Comparison of ENCODE assay signal across 8 cellular contexts in genomic region chr1:182839209-182840065, GRCh38. TPM values are rescaled to one million over a fixed set of nuclear protein-coding genes. Genes with fewer than 3 reads are reported as not detected.
A peak's percentile ranks its signal among the peaks of the same experiment; 100 is the strongest.
DNase-seq lines count a peak whose midpoint lies in the region; ATAC-seq, FAIRE-seq and TF ChIP-seq lines count a peak whose summit lies in the region.

DHX9 (plus strand) TSS chr1:182839347; CDS start chr1:182842567, 3,220 bp downstream.

- H3K4me3 ChIP-seq in AG04450 (ENCODE audit: low read depth, low read length) (peak within 1 kb of the TSS; percentile 96), WI38 (ENCODE audit: low read depth, low read length) (peak within 1 kb of the TSS; percentile 96), bronchial epithelial cell (ENCODE audit: low read depth, low read length) (peak within 1 kb of the TSS; percentile 85)

- H3K9me3 ChIP-seq in AG04450 (ENCODE audit: control insufficient read depth, insufficient read depth, low read length) = no peaks in the 10 kb centered on the region; the same call in 1 of the 2 replicates

- CTCF ChIA-PET in AG04450 (lab: Charles Lee) = interaction anchor here (0.6 to 1.2 kb wide), 4 partner anchors 53 to 239 kb away, joined by 3 to 4 read pairs (median 3); no protein-coding TSS in a partner anchor

- peak within 1 kb of the TSS; percentile 91 for H3K27ac ChIP-seq in AG04450 (ENCODE audit: low read depth, low read length)

- DNase-seq in AG04450 (ENCODE audit: low read depth, low spot score) (peak; percentile 68), NCI-H2227 (lab: John Stamatoyannopoulos, UW; ENCODE audit: unreplicated experiment) (peak; percentile 97), bronchial epithelial cell (ENCODE audit: low read depth) (peak; percentile 73), iPS-NIHi7 (ENCODE audit: extremely low spot score) (peak; percentile 99), smooth muscle cell of the brain vasculature (ENCODE audit: low read depth, low spot score) (peak; percentile 62)

- POLR2A ChIA-PET in AG04450 (lab: Yijun Ruan, JAX) = interaction anchor here (0.5 kb wide), 1 partner anchor 1855 kb away, joined by 4 read pairs; no protein-coding TSS in a partner anchor

- ATAC-seq in GM18907 (IDR thresholded peaks at IDR 0.05; ENCODE audit: unreplicated experiment) (peak; percentile 85), HG03159 (IDR thresholded peaks at IDR 0.05; ENCODE audit: unreplicated experiment) (peak; percentile 81)

- FAIRE-seq in bronchial epithelial cell (lab: Jason Lieb, UNC) = no peak

- peak; percentile 29; the same call in 1 of the 2 replicates for TF ChIP-seq CTCF in AG04450 (IDR thresholded peaks at IDR 0.05; ENCODE audit: low read depth, low read length)
- no peak; the same call in 1 of the 2 replicates for TF ChIP-seq CTCF in WI38 (IDR thresholded peaks at IDR 0.05; ENCODE audit: low read depth, low read length)
- TF ChIP-seq CTCF in bronchial epithelial cell (IDR thresholded peaks at IDR 0.05; ENCODE audit: insufficient read depth, low read length, severe bottlenecking) = no peak

- peaks cover 2% of the 10 kb centered on the region for H3K36me3 ChIP-seq in bronchial epithelial cell (ENCODE audit: control insufficient read depth, insufficient read depth, low read length)

- H3K27me3 ChIP-seq in AG04450 (ENCODE audit: control insufficient read depth, insufficient read depth, low read length) = no peaks in the 10 kb centered on the region
- H3K27me3 ChIP-seq in bronchial epithelial cell (ENCODE audit: control insufficient read depth, insufficient read depth, low read length) = no peaks in the 10 kb centered on the region

RNA-seq across cellular contexts. Expression of gene DHX9, which starts in this region (rescaled TPM):
- 159 and 191 TPM in 2 replicates for polyA plus RNA-seq in AG04450 (2011; rRNA removed)
- polyA minus RNA-seq in AG04450 (2011; rRNA and poly(A)+ RNA removed) = 166 and 201 TPM in 2 replicates
- 78.1 and 96.9 TPM in 2 replicates for total RNA-seq in bronchial epithelial cell

Comparison
In these comparisons a context has a peak if more than half of its experiments do, and no peak if none do; other contexts are left out.
1. Peak in every context shown above with its lines: DNase-seq, ATAC-seq, H3K4me3 ChIP-seq and H3K27ac ChIP-seq.